33 cellular contexts compared by ENCODE assay signal in the genomic region with DNA sequence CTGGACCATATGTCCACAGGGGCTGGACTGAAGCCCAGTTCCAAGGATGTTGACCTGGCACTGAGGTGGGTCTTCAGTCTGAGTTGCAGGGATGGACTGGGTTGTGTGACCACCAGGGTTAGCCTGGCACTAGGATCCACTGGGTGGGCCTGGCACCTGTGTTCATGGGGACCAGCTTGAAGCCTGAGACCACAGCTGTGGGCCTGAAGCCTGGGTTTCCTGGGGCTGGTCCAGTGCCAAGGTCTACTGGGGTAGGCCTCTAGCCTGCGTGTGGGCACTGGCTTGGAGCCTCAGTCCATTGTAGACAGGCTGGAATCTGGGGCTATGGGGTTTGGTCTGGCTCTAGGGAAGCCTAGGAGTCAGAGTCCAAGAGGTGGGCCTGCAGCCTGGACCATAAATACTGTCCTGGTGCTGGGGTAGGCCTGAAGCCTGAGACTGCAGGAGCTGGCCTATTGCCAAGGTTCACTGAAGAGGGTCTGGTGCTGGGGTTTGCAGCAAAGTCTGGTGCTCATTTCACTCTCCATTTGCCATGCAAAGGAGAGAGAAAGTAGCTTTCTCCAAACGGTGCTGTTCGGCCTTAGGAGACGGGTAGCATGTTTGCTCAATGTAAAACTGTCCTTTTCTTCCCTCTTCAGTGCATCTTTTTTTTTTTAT.
"Had no signal": no experiment of that assay in that cellular context is flagged by ENCODE, and none has a peak within 500 bp of the region (broad histone marks: within the 10 kb centered on the region; RNA-seq: fewer than 3 reads in every experiment).

No MANE protein-coding gene starts in this region.

- H3K4me3 Mint-ChIP-seq: activated CD4-positive, alpha-beta T cell treated with anti-CD3 and anti-CD28 coated beads for 36 hours; activated CD4-positive, alpha-beta T cell treated with anti-CD3 and anti-CD28 coated beads, Interleukin-2, amount 10 ng/mL, durations not matched to agents 24 days and 14 days; activated CD8-positive, alpha-beta T cell treated with anti-CD3 and anti-CD28 coated beads for 36 hours; activated naive CD8-positive, alpha-beta T cell; activated T-cell treated with anti-CD3 and anti-CD28 coated beads, Interleukin-2, amount 50 U/mL, for 4 hours; activated T-helper 17 cell treated with anti-CD3 and anti-CD28 coated beads, Interleukin-2, amount 50 U/mL, for 72 hours; central memory CD8-positive, alpha-beta T cell; dendritic cell treated with granulocyte-macrophage colony-stimulating factor and Interleukin-4, amounts not matched to agents 40 ng/mL and 50 ng/mL, for 4 days; T-helper 17 cell; T-helper 2 cell treated with Interferon-gamma antibody and Interleukin-4, amounts not matched to agents 5 μg/mL and 100 μg/mL, for 36 hours had no signal

- ATAC-seq: activated CD4-positive, alpha-beta T cell treated with anti-CD3 and anti-CD28 coated beads for 36 hours; activated CD8-positive, alpha-beta T cell treated with anti-CD3 and anti-CD28 coated beads for 36 hours; activated T-cell treated with anti-CD3 and anti-CD28 coated beads, Interleukin-2, amount 50 U/mL, for 4 hours; activated T-helper 17 cell treated with anti-CD3 and anti-CD28 coated beads, Interleukin-2, amount 50 U/mL, for 72 hours; gastroesophageal sphincter; heart right ventricle; T-helper 17 cell had no signal

- H3K4me3 ChIP-seq: coronary artery, dorsolateral prefrontal cortex, esophagus squamous epithelium, gastroesophageal sphincter, heart right ventricle, hepatocyte had no signal

- H3K9me3 ChIP-seq: esophagus squamous epithelium had no signal

- H3K79me2 ChIP-seq: hepatocyte had no signal

- FAIRE-seq: astrocyte, bronchial epithelial cell had no signal

- H3K4me1 Mint-ChIP-seq: activated CD4-positive, alpha-beta T cell treated with anti-CD3 and anti-CD28 coated beads, Interleukin-2, amount 10 ng/mL, durations not matched to agents 24 days and 14 days; activated T-helper 17 cell treated with anti-CD3 and anti-CD28 coated beads, Interleukin-2, amount 50 U/mL, for 72 hours; central memory CD8-positive, alpha-beta T cell; T-helper 17 cell had no signal

- H3K27me3 Mint-ChIP-seq: activated CD4-positive, alpha-beta T cell treated with anti-CD3 and anti-CD28 coated beads, Interleukin-2, amount 10 ng/mL, durations not matched to agents 24 days and 14 days; dendritic cell treated with granulocyte-macrophage colony-stimulating factor and Interleukin-4, amounts not matched to agents 40 ng/mL and 50 ng/mL, for 4 days had no signal

- H3K36me3 ChIP-seq: brain microvascular endothelial cell, esophagus squamous epithelium, gastroesophageal sphincter, heart right ventricle had no signal

- DNase-seq: activated CD4-positive, alpha-beta T cell treated with anti-CD3 and anti-CD28 coated beads for 36 hours; activated CD4-positive, alpha-beta T cell treated with anti-CD3 and anti-CD28 coated beads, Interleukin-2, amount 10 ng/mL, durations not matched to agents 24 days and 14 days; activated CD4-positive, alpha-beta T cell treated with anti-CD3 and anti-CD28 coated beads, Interleukin-2, amount 50 U/mL, for 4 hours; activated CD4-positive, CD25-positive, alpha-beta regulatory T cell; activated CD4-positive, CD25-positive, alpha-beta regulatory T cell treated with anti-CD3 and anti-CD28 coated beads, Interleukin-2, amount 50 U/mL, for 72 hours; activated CD8-positive, alpha-beta memory T cell treated with anti-CD3 and anti-CD28 coated beads for 24 hours; activated CD8-positive, alpha-beta T cell treated with anti-CD3 and anti-CD28 coated beads for 36 hours; activated effector memory CD4-positive, alpha-beta T cell treated with Interleukin-2 at 50 U/mL for 16 hours; activated gamma-delta T cell treated with Interleukin-2 at 50 U/mL for 16 hours; activated naive CD4-positive, alpha-beta T cell treated with anti-CD3 and anti-CD28 coated beads, Interleukin-2, amount 50 U/mL, for 16 hours; activated naive CD4-positive, alpha-beta T cell treated with Interleukin-2 at 50 U/mL for 16 hours; activated T-cell treated with anti-CD3 and anti-CD28 coated beads, Interleukin-2, amount 50 U/mL, for 4 hours; amniotic stem cell; anterior cingulate cortex; brain microvascular endothelial cell; dorsolateral prefrontal cortex; effector memory CD4-positive, alpha-beta T cell; erythroblast; esophagus squamous epithelium; foreskin melanocyte; heart right ventricle; T-helper 17 cell; T1000 had no signal

- H2AFZ ChIP-seq: hepatocyte had no signal

- H3K27ac Mint-ChIP-seq: activated CD4-positive, alpha-beta T cell treated with anti-CD3 and anti-CD28 coated beads for 36 hours; activated CD4-positive, alpha-beta T cell treated with anti-CD3 and anti-CD28 coated beads, Interleukin-2, amount 10 ng/mL, durations not matched to agents 24 days and 14 days; activated CD8-positive, alpha-beta T cell treated with anti-CD3 and anti-CD28 coated beads for 36 hours; activated naive CD8-positive, alpha-beta T cell; activated T-helper 17 cell treated with anti-CD3 and anti-CD28 coated beads, Interleukin-2, amount 50 U/mL, for 72 hours; dendritic cell treated with granulocyte-macrophage colony-stimulating factor and Interleukin-4, amounts not matched to agents 40 ng/mL and 50 ng/mL, for 4 days; T-helper 17 cell; T-helper 2 cell treated with Interferon-gamma antibody and Interleukin-4, amounts not matched to agents 5 μg/mL and 100 μg/mL, for 36 hours had no signal

- H3K27me3 ChIP-seq: brain microvascular endothelial cell, dorsolateral prefrontal cortex, esophagus squamous epithelium, gastroesophageal sphincter, heart right ventricle, hepatocyte had no signal

- H3K4me1 ChIP-seq: esophagus squamous epithelium, gastroesophageal sphincter, heart right ventricle had no signal

- H3K27ac ChIP-seq: brain microvascular endothelial cell, coronary artery, dorsolateral prefrontal cortex, esophagus squamous epithelium, gastroesophageal sphincter, heart right ventricle, hepatocyte had no signal

- H3K4me2 ChIP-seq: hepatocyte had no signal
